In genomic region chr15:64246364-64247189, GRCh38 we compare ENCODE assay signal across 9 cellular contexts.
DNase-seq lines count a peak whose midpoint lies in the region; ATAC-seq and TF ChIP-seq lines count a peak whose summit lies in the region.
"Had no signal": no experiment of that assay in that cellular context is flagged by ENCODE, and none has a peak within 500 bp of the region (broad histone marks: within the 10 kb centered on the region; RNA-seq: fewer than 3 reads in every experiment).

No MANE protein-coding gene starts in this region.

- peak in 1 of 2 experiments; percentile 11 for DNase-seq in Caco-2
- DNase-seq in NCI-H460 (ENCODE audit: extremely low read depth, low read depth), result peak; percentile 70
- peak; percentile 44 for DNase-seq in activated naive CD8-positive, alpha-beta T cell treated with anti-CD3 and anti-CD28 coated beads, Interleukin-2, amount 50 U/mL, for 24 hours
- peak; percentile 3 for DNase-seq in medulla oblongata (ENCODE audit: extremely low spot score)
- DNase-seq in RPMI8226, result no peak
- no peak for DNase-seq in Peyer's patch

- POLR2A ChIA-PET in Caco-2 (lab: Charles Lee), result no interaction called here

- H3K36me3 ChIP-seq in Caco-2 (ENCODE audit: control insufficient read depth, insufficient read depth, low read length) (no peaks in the 10 kb centered on the region), Peyer's patch (no peaks in the 10 kb centered on the region)

- intact Hi-C loops in Caco-2 (cut with micrococcal nuclease; ENCODE audit: unreplicated experiment), result no loop called here

- H3K4me3 Mint-ChIP-seq in Caco-2 (ENCODE audit: unreplicated experiment), result peak overlapping the region; percentile 13
- peak overlapping the region; percentile 8 for H3K4me3 Mint-ChIP-seq in activated naive CD8-positive, alpha-beta T cell treated with anti-CD3 and anti-CD28 coated beads, Interleukin-2, amount 50 U/mL, for 24 hours

- BruUV-seq in Caco-2 (replicated peaks; lab: Mats Ljungman, UMichigan), result no TSS peak

- ATAC-seq in GM18907 (IDR thresholded peaks at IDR 0.05; ENCODE audit: unreplicated experiment) (peak; percentile 79), HG03039 (IDR thresholded peaks at IDR 0.05; ENCODE audit: unreplicated experiment) (peak; percentile 86)
- peak; percentile 97 for ATAC-seq in activated naive CD8-positive, alpha-beta T cell treated with anti-CD3 and anti-CD28 coated beads, Interleukin-2, amount 50 U/mL, for 24 hours

- peaks cover 40% of the 10 kb centered on the region for H3K4me1 Mint-ChIP-seq in Caco-2 (ENCODE audit: low read depth, unreplicated experiment)
- H3K4me1 Mint-ChIP-seq in activated naive CD8-positive, alpha-beta T cell treated with anti-CD3 and anti-CD28 coated beads, Interleukin-2, amount 50 U/mL, for 24 hours, result peaks cover 50% of the 10 kb centered on the region

- TF ChIP-seq CTCF in Caco-2 (IDR thresholded peaks at IDR 0.05; ENCODE audit: insufficient read depth in 1 of 2, low read depth in 1 of 2, low read length in 1 of 2, severe bottlenecking in 1 of 2, unreplicated experiment in 1 of 2) (no peak), Peyer's patch (IDR thresholded peaks at IDR 0.05) (no peak)

- H3K9me3 Mint-ChIP-seq in Caco-2 (ENCODE audit: unreplicated experiment), result peaks cover 8% of the 10 kb centered on the region
- H3K9me3 Mint-ChIP-seq in activated naive CD8-positive, alpha-beta T cell treated with anti-CD3 and anti-CD28 coated beads, Interleukin-2, amount 50 U/mL, for 24 hours, result peaks cover 15% of the 10 kb centered on the region

- no peaks in the 10 kb centered on the region for H3K27me3 ChIP-seq in Caco-2 (replicated peaks; ENCODE audit: control insufficient read depth, insufficient read depth, low read length)
- H3K27me3 ChIP-seq in Peyer's patch, result no peaks in the 10 kb centered on the region

- no peak overlapping the region for H3K4me3 ChIP-seq in Caco-2 (ENCODE audit: low read depth, low read length)
- H3K4me3 ChIP-seq in Peyer's patch, result no peak overlapping the region

- H3K4me1 ChIP-seq in Caco-2 (peaks cover 39% of the 10 kb centered on the region), Peyer's patch (peaks cover 0 to 8% (median 0%) of the 10 kb centered on the region in 4 donors)

- no peak for TF ChIP-seq POLR2A in Peyer's patch (IDR thresholded peaks at IDR 0.05)

- H3K27ac ChIP-seq in Peyer's patch, result no peak overlapping the region
- H3K27ac ChIP-seq: VCaP had no signal

- no peaks in the 10 kb centered on the region for H3K27me3 Mint-ChIP-seq in Caco-2 (ENCODE audit: insufficient read depth, unreplicated experiment)
- no peaks in the 10 kb centered on the region for H3K27me3 Mint-ChIP-seq in activated naive CD8-positive, alpha-beta T cell treated with anti-CD3 and anti-CD28 coated beads, Interleukin-2, amount 50 U/mL, for 24 hours

- H3K27ac Mint-ChIP-seq in Caco-2 (ENCODE audit: unreplicated experiment), result peak overlapping the region; percentile 90
- H3K27ac Mint-ChIP-seq in activated naive CD8-positive, alpha-beta T cell treated with anti-CD3 and anti-CD28 coated beads, Interleukin-2, amount 50 U/mL, for 24 hours, result peak overlapping the region; percentile 67

- CTCF ChIA-PET in Caco-2 (lab: Charles Lee), result interaction anchor here (0.7 kb wide), 1 partner anchor 115 kb away, joined by 3 read pairs; no protein-coding TSS in a partner anchor

- H3K36me3 Mint-ChIP-seq in Caco-2 (ENCODE audit: insufficient read depth, unreplicated experiment), result peaks cover 5% of the 10 kb centered on the region
- peaks cover 31% of the 10 kb centered on the region for H3K36me3 Mint-ChIP-seq in activated naive CD8-positive, alpha-beta T cell treated with anti-CD3 and anti-CD28 coated beads, Interleukin-2, amount 50 U/mL, for 24 hours (ENCODE audit: low read depth)

- H3K9me3 ChIP-seq in Caco-2 (no peaks in the 10 kb centered on the region), Peyer's patch (no peaks in the 10 kb centered on the region)

Comparison
In these comparisons a context has a peak if more than half of its experiments do, and no peak if none do; other contexts are left out.
1. DNase-seq: peak in NCI-H460 (single experiment), activated naive CD8-positive, alpha-beta T cell treated with anti-CD3 and anti-CD28 coated beads, Interleukin-2, amount 50 U/mL, for 24 hours (single experiment) and medulla oblongata (single experiment); none in RPMI8226 (single experiment) and Peyer's patch (0 of 3).
2. Peak in every context shown above with its lines, with median percentiles within 50 percentile points of each other: ATAC-seq.